In the genomic region with DNA sequence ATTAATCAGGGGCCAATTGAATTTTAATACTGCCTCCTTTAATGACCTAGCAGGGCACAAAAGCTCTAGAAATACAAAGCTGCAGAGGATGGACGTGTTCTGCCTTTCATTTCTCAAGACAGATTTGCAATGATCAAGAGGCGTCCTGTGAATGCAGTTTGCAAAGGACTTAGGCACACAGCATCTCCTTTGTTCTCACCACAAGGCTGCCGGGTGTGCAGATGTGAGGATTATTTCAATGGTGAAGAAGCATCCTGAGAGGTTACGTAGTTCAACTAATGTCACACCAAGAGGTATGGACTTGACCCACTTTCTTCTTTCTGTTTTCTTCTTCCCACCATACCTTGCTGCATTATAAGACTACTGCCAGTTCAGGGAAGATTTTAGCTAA, we compare ENCODE assay signal across 15 cellular contexts. TPM values are rescaled to one million over a fixed set of nuclear protein-coding genes. Genes with fewer than 3 reads are reported as not detected.
DNase-seq lines count a peak whose midpoint lies in the region; ATAC-seq, FAIRE-seq and TF ChIP-seq lines count a peak whose summit lies in the region.
"Had no signal": no experiment of that assay in that cellular context is flagged by ENCODE, and none has a peak within 500 bp of the region (broad histone marks: within the 10 kb centered on the region; RNA-seq: fewer than 3 reads in every experiment).

No MANE protein-coding gene starts in this region.

- H3K18ac ChIP-seq in H1 (ENCODE audit: extremely low read depth, low read length) = no peak overlapping the region

- BruUV-seq in HepG2 (replicated peaks; lab: Mats Ljungman, UMichigan) = no TSS peak

- no peaks in the 10 kb centered on the region for H3K79me1 ChIP-seq in H1 (ENCODE audit: low read depth, low read length)

- H3K56ac ChIP-seq in H1 (replicated peaks; ENCODE audit: insufficient read length, low read depth, low read length) = no peak overlapping the region

- H2AK5ac ChIP-seq in H1 (ENCODE audit: low read depth, low read length) = no peak overlapping the region

- H3K4me1 ChIP-seq in HepG2 (ENCODE audit: insufficient read depth, low read length) (peaks cover 15% of the 10 kb centered on the region), right lobe of liver (no peaks in the 10 kb centered on the region), H1 (replicated peaks in 1 of 4; ENCODE audit: control insufficient read depth in 3 of 4, insufficient read depth in 4 of 4, low read length in 3 of 4) (peaks cover 0 to 5% (median 0%) of the 10 kb centered on the region in 4 experiments; a peak in 1 of 7 replicates), small intestine (ENCODE audit: control insufficient read depth in 2 of 2, insufficient read depth in 1 of 2, low read depth in 1 of 2, low read length in 1 of 2) (no peaks in the 10 kb centered on the region)

- H3K4me2 ChIP-seq in HepG2 (ENCODE audit: low read depth, low read length) (no peak overlapping the region), H1 (ENCODE audit: insufficient read depth in 1 of 2, low read depth in 2 of 2, low read length in 2 of 2) (no peak overlapping the region)
- H3K4me2 ChIP-seq: KMS-11 had no signal

- no peak overlapping the region for H2BK20ac ChIP-seq in H1 (ENCODE audit: low read length)

- H2BK12ac ChIP-seq in H1 (ENCODE audit: low read depth, low read length) = no peak overlapping the region

- TF ChIP-seq RAD21 in HepG2 (CRISPR knock-in tag; IDR thresholded peaks at IDR 0.05) = no peak
- no peak for TF ChIP-seq RAD21 in H1 (IDR thresholded peaks at IDR 0.05 in 1 of 2, conservative IDR thresholded peaks at IDR 0.05 in 1 of 2; ENCODE audit: low read depth in 2 of 2, low read length in 2 of 2)

- H2BK120ac ChIP-seq in H1 (replicated peaks; ENCODE audit: low read depth, low read length) = no peak overlapping the region

- H3K27me3 Mint-ChIP-seq in natural killer cell (ENCODE audit: low read depth in 2 of 2) = no peaks in the 10 kb centered on the region

- peak overlapping the region; percentile 34 to 37 for H3K27ac Mint-ChIP-seq in natural killer cell
- H3K27ac Mint-ChIP-seq: CD14-positive monocyte, HFFc6 had no signal

- H3K27ac ChIP-seq in HepG2 (ENCODE audit: extremely low read length, insufficient read depth, low read length) (no peak overlapping the region), right lobe of liver (no peak overlapping the region), H1 (ENCODE audit: low read depth, low read length) (no peak overlapping the region), small intestine (ENCODE audit: low read depth in 1 of 2, low read length in 1 of 2) (no peak overlapping the region)
- H3K27ac ChIP-seq: KMS-11 had no signal

- H3K79me2 ChIP-seq in HepG2 (ENCODE audit: insufficient read depth, low read length) = no peaks in the 10 kb centered on the region
- no peaks in the 10 kb centered on the region for H3K79me2 ChIP-seq in H1 (ENCODE audit: control insufficient read depth in 1 of 2, insufficient read depth in 2 of 2, low read length in 2 of 2)

- ATAC-seq in HepG2 = no peak
- no peak for ATAC-seq in right lobe of liver
- peak; percentile 59 to 79 (median 62) for ATAC-seq in natural killer cell
- ATAC-seq in GM18511 (IDR thresholded peaks at IDR 0.05; ENCODE audit: unreplicated experiment) = no peak

- no peak overlapping the region for H2BK5ac ChIP-seq in H1 (ENCODE audit: low read depth, low read length)

- no peaks in the 10 kb centered on the region for H3K36me3 Mint-ChIP-seq in natural killer cell
- H3K36me3 Mint-ChIP-seq: CD14-positive monocyte had no signal

- intact Hi-C loops in HepG2 (cut with micrococcal nuclease; ENCODE audit: unreplicated experiment) (loop anchor here (1.0 to 2.0 kb wide), 3 partner anchors 41 to 1290 kb away; no protein-coding TSS in a partner anchor), right lobe of liver (cut with DNase I) (loop anchor here in 1 of 2 donors (5.0 kb wide), 1 partner anchor 136 kb away; no protein-coding TSS in a partner anchor), natural killer cell (cut with micrococcal nuclease) (loop anchor here (1.0 kb wide), 1 partner anchor 41 kb away; no protein-coding TSS in a partner anchor)

- 14% methylated on average over 4 of the region's 4 CpGs for WGBS in HepG2 (ENCODE audit: low lambda C conversion rate)
- 67% methylated on average over 4 of the region's 4 CpGs for WGBS in right lobe of liver (ENCODE audit: insufficient coverage, low coverage, low lambda C conversion rate, missing lambda C conversion rate)
- WGBS in H1 (ENCODE audit: extremely low coverage in 1 of 2, insufficient coverage in 1 of 2, insufficient read length in 1 of 2, insufficient replicate concordance in 2 of 2, low coverage in 1 of 2, low lambda C conversion rate in 2 of 2, missing lambda C conversion rate in 1 of 2), 2 experiments = 88% methylated on average over 4 of the region's 4 CpGs; no CpG with 5 or more reads in 1 of the 2 experiments
- WGBS in small intestine, 3 donors = 68 to 86% (median 73%) methylated on average over 4 of the region's 4 CpGs

- H4K5ac ChIP-seq in H1 (ENCODE audit: insufficient read length, low read depth, low read length) = no peak overlapping the region

- H2AFZ ChIP-seq in HepG2 (ENCODE audit: low read length) (no peak overlapping the region), H1 (ENCODE audit: low read length) (0 out of 2 replicates have a peak overlapping the region, but pooled peaks have one; percentile 45)

- no peak for TF ChIP-seq CTCF in HepG2 (CRISPR knock-in tag; IDR thresholded peaks at IDR 0.05)
- no peak for TF ChIP-seq CTCF in right lobe of liver (IDR thresholded peaks at IDR 0.05)
- TF ChIP-seq CTCF in H1 (IDR thresholded peaks at IDR 0.05; ENCODE audit: control extremely low read depth in 1 of 3, insufficient read depth in 1 of 3, low read depth in 1 of 3, low read length in 3 of 3) = no peak
- no peak for TF ChIP-seq CTCF in natural killer cell (IDR thresholded peaks at IDR 0.05)

- H3K9ac ChIP-seq in HepG2 (ENCODE audit: insufficient read depth, low read depth, low read length) = no peak overlapping the region
- H3K9ac ChIP-seq in H1 (replicated peaks in 1 of 4; ENCODE audit: extremely low read depth in 1 of 4, low read depth in 3 of 4, low read length in 3 of 4) = no peak overlapping the region
- H3K9ac ChIP-seq: KMS-11 had no signal

- H3K14ac ChIP-seq in H1 (ENCODE audit: insufficient read length) = no peak overlapping the region

- no peaks in the 10 kb centered on the region for H3K23me2 ChIP-seq in H1 (ENCODE audit: low read depth, low read length)

- H4K20me1 ChIP-seq in HepG2 (ENCODE audit: insufficient read depth, low read length) (no peaks in the 10 kb centered on the region), H1 (replicated peaks in 1 of 2; ENCODE audit: control insufficient read depth in 1 of 2, insufficient read depth in 2 of 2, low read length in 2 of 2) (no peaks in the 10 kb centered on the region)

- H3K4ac ChIP-seq in H1 (replicated peaks; ENCODE audit: insufficient read length, low read depth, low read length) = no peak overlapping the region

- H4K8ac ChIP-seq in H1 (ENCODE audit: extremely low read depth, insufficient read depth, low read length) = no peak overlapping the region

- TF ChIP-seq EP300 in HepG2 (IDR thresholded peaks at IDR 0.05; ENCODE audit: low read depth in 2 of 2, low read length in 2 of 2) (no peak), HepG2 (CRISPR knock-in tag; IDR thresholded peaks at IDR 0.05; ENCODE audit: borderline replicate concordance) (no peak), H1 (IDR thresholded peaks at IDR 0.05; ENCODE audit: borderline replicate concordance in 1 of 2, low read depth in 2 of 2, low read length in 2 of 2) (no peak)

- no peak overlapping the region for H3K4me3 ChIP-seq in HepG2 (replicated peaks in 1 of 3; ENCODE audit: insufficient read depth in 1 of 3, low read depth in 2 of 3, low read length in 3 of 3)
- H3K4me3 ChIP-seq in right lobe of liver = no peak overlapping the region
- no peak overlapping the region for H3K4me3 ChIP-seq in H1 (ENCODE audit: extremely low read depth in 1 of 4, insufficient read depth in 2 of 4, low read depth in 3 of 4, low read length in 4 of 4)
- H3K4me3 ChIP-seq in small intestine (ENCODE audit: low read depth in 1 of 2, low read length in 2 of 2) = no peak overlapping the region

- TF ChIP-seq POLR2A in HepG2 (IDR thresholded peaks at IDR 0.05; ENCODE audit: insufficient read depth in 1 of 2, low read depth in 2 of 2, low read length in 2 of 2) = no peak
- TF ChIP-seq POLR2A in right lobe of liver (IDR thresholded peaks at IDR 0.05) = no peak
- no peak for TF ChIP-seq POLR2A in H1 (IDR thresholded peaks at IDR 0.05; ENCODE audit: control extremely low read depth in 1 of 2, low read depth in 2 of 2, low read length in 2 of 2)

- POLR2A ChIA-PET in HepG2 (lab: Yijun Ruan, JAX) = no interaction called here
- POLR2A ChIA-PET in H1 (lab: Charles Lee; ENCODE audit: partially characterized antibody) = no interaction called here

- CTCF ChIA-PET in HepG2 (lab: Yijun Ruan, JAX; ENCODE audit: low intra/inter-chr PET ratio, low total read pairs) = interaction anchor here (1.2 to 6.7 kb wide), 2 partner anchors 39 to 140 kb away, joined by 7 to 127 read pairs; no protein-coding TSS in a partner anchor
- CTCF ChIA-PET in H1 (lab: Charles Lee; ENCODE audit: partially characterized antibody) = interaction anchor here (0.5 to 8.5 kb wide), 16 partner anchors 16 to 1615 kb away, joined by 3 to 64 read pairs (median 4); no protein-coding TSS in a partner anchor

- H3K27me3 ChIP-seq in HepG2 (ENCODE audit: control insufficient read depth in 1 of 2, insufficient read depth in 2 of 2, low read length in 2 of 2) (no peaks in the 10 kb centered on the region), right lobe of liver (no peaks in the 10 kb centered on the region), H1 (replicated peaks in 1 of 4; ENCODE audit: control insufficient read depth in 3 of 4, extremely low read depth in 1 of 4, insufficient read depth in 3 of 4, low read length in 3 of 4) (no peaks in the 10 kb centered on the region), small intestine (ENCODE audit: control insufficient read depth in 2 of 2, insufficient read depth in 2 of 2, low read length in 2 of 2) (no peaks in the 10 kb centered on the region)

- DNase-seq in HepG2 (ENCODE audit: low spot score) (no peak), right lobe of liver (no peak), H1 (ENCODE audit: low read depth in 1 of 2, low spot score in 2 of 2) (no peak), natural killer cell (no peak), NCI-H2196 (lab: John Stamatoyannopoulos, UW; ENCODE audit: unreplicated experiment) (no peak), small intestine (no peak)
- DNase-seq: Caco-2, DMS153, HFFc6, NCI-H1048, NCI-H2081 treated with DMSO at 0.1 percent for 48 hours had no signal

- no peaks in the 10 kb centered on the region for H3K9me3 Mint-ChIP-seq in natural killer cell

- FAIRE-seq in HepG2 (lab: Jason Lieb, UNC) (no peak), H1 (lab: Jason Lieb, UNC) (no peak), small intestine (lab: Jason Lieb, UNC) (no peak)
- FAIRE-seq: GM19239 had no signal

- H3K36me3 ChIP-seq in HepG2 (replicated peaks in 1 of 2; ENCODE audit: control insufficient read depth in 1 of 2, insufficient read depth in 2 of 2, low read length in 2 of 2) (no peaks in the 10 kb centered on the region), right lobe of liver (no peaks in the 10 kb centered on the region), H1 (ENCODE audit: control insufficient read depth in 2 of 4, insufficient read depth in 4 of 4, low read length in 3 of 4) (no peaks in the 10 kb centered on the region), small intestine (ENCODE audit: control insufficient read depth in 2 of 2, insufficient read depth in 2 of 2, low read length in 2 of 2) (no peaks in the 10 kb centered on the region)

- in situ Hi-C loops in HepG2 (cut with HindIII; ENCODE audit: extremely low pct_ligation_motif_present, low pct_unique_long_range_greater_than_20kb) = loop anchor here (5.0 to 25.0 kb wide), 2 partner anchors 39 to 321 kb away; no protein-coding TSS in a partner anchor

- H4K91ac ChIP-seq in H1 (replicated peaks; ENCODE audit: insufficient read length, low read length) = no peak overlapping the region

- H3K4me1 Mint-ChIP-seq in natural killer cell = peaks cover 17 to 23% of the 10 kb centered on the region in 2 donors
- H3K4me1 Mint-ChIP-seq: CD14-positive monocyte had no signal

- H3K9me3 ChIP-seq in HepG2 (ENCODE audit: low read length) (peaks cover 15% of the 10 kb centered on the region), right lobe of liver (no peaks in the 10 kb centered on the region), H1 (ENCODE audit: insufficient read depth in 2 of 2, low read depth in 1 of 2, low read length in 1 of 2) (peaks cover 12 to 14% of the 10 kb centered on the region in 2 experiments), small intestine (ENCODE audit: control insufficient read depth, low read depth) (no peaks in the 10 kb centered on the region)

- H3K4me3 Mint-ChIP-seq in natural killer cell = peak overlapping the region; percentile 37
- H3K4me3 Mint-ChIP-seq: CD14-positive monocyte, HFFc6 had no signal

- H2BK15ac ChIP-seq in H1 (ENCODE audit: low read length) = no peak overlapping the region

- H3K23ac ChIP-seq in H1 (ENCODE audit: insufficient read length) = no peak overlapping the region

RNA-seq across cellular contexts. Expression of gene SPTLC3, which starts 42.9 kb away (rescaled TPM):
- total RNA-seq in HepG2 (2016; rRNA removed; fragmentation: Illumina TruSeq; extraction: Trizol) (83.7 and 95.6 TPM in 2 replicates), right lobe of liver (10 to 100 TPM; 16.4 to 25.6 (median 24.8) TPM), natural killer cell (1 to 10 TPM; 1.5 to 4.6 (median 1.9) TPM)
- 5.7 and 7.4 TPM in 2 replicates for total RNA-seq in HepG2 (2016; cell fraction: cytosol; rRNA removed; fragmentation: Illumina TruSeq; extraction: Trizol; ENCODE audit: low read depth)
- total RNA-seq in HepG2 (2016; cell fraction: insoluble cytoplasmic fraction; rRNA removed; fragmentation: Illumina TruSeq; extraction: Trizol) = 84.1 and 87.4 TPM in 2 replicates
- 27.3 and 28.3 TPM in 2 replicates for total RNA-seq in HepG2 (2016; cell fraction: membrane; rRNA removed; fragmentation: Illumina TruSeq; extraction: Trizol)
- total RNA-seq in HepG2 (2016; cell fraction: nucleus; rRNA removed; fragmentation: Illumina TruSeq; extraction: Trizol) = 151 and 157 TPM in 2 replicates
- polyA plus RNA-seq in HepG2 (2011; rRNA removed) (13.0 and 20.5 TPM in 2 replicates), H1 (2011; rRNA removed) (0.11 and 0.23 TPM in 2 replicates), small intestine (1 to 10 TPM; 4.3 to 6.0 (median 5.6) TPM)
- polyA plus RNA-seq in HepG2 (2011; cell fraction: cytosol; rRNA removed) = 8.5 and 11.9 TPM in 2 replicates
- 9.9 and 12.6 TPM in 2 replicates for polyA plus RNA-seq in HepG2 (2011; cell fraction: nucleus; rRNA removed)
- 18.7 and 45.9 TPM in 2 replicates for polyA plus RNA-seq in HepG2 (2012)
- 3.5 and 3.8 TPM in 2 replicates for polyA plus RNA-seq in HepG2 (2016; cell fraction: cytosol; fragmentation: Illumina TruSeq; extraction: Trizol; ENCODE audit: low read depth)
- polyA plus RNA-seq in HepG2 (2016; cell fraction: insoluble cytoplasmic fraction; fragmentation: Illumina TruSeq; extraction: Trizol; ENCODE audit: low read depth) = 37.0 and 39.6 TPM in 2 replicates
- 8.8 and 10.3 TPM in 2 replicates for polyA plus RNA-seq in HepG2 (2016; cell fraction: membrane; fragmentation: Illumina TruSeq; extraction: Trizol; ENCODE audit: low read depth)
- polyA plus RNA-seq in HepG2 (2016; cell fraction: nucleus; fragmentation: Illumina TruSeq; extraction: Trizol; ENCODE audit: insufficient read depth, low read depth) = 45.3 and 58.4 TPM in 2 replicates
- 0.09 and 18.0 TPM in 2 replicates for polyA minus RNA-seq in HepG2 (2011; rRNA and poly(A)+ RNA removed; ENCODE audit: low replicate concordance)
- 14.0 and 19.8 TPM in 2 replicates for polyA minus RNA-seq in HepG2 (2011; cell fraction: cytosol; rRNA and poly(A)+ RNA removed)
- polyA minus RNA-seq in HepG2 (2011; cell fraction: nucleus; rRNA and poly(A)+ RNA removed) = 91.3 and 96.6 TPM in 2 replicates
- 0.42 and 0.82 TPM in 2 replicates for total RNA-seq in H1 (2021; fragmentation: NEBNext Ultra II Directional; extraction: Animal tissue kit (Norgen Biotek cat#: 25700))
- polyA plus RNA-seq in H1 (2011; cell fraction: cytosol; rRNA removed) = 0.08 TPM
- polyA plus RNA-seq in H1 (2011; cell fraction: nucleus; rRNA removed) = 0.48 TPM
- 0.10 to 0.78 TPM (median 0.24 TPM) in 4 replicates for polyA plus RNA-seq in H1 (2012, experiment 1 of 2)
- not detected for polyA plus RNA-seq in H1 (2012, experiment 2 of 2)
- polyA plus RNA-seq in H1 (2013, experiment 1 of 2) = 0.28 TPM
- 0.22 TPM for polyA plus RNA-seq in H1 (2013, experiment 2 of 2)
- 0.19 and 0.24 TPM in 2 replicates for polyA minus RNA-seq in H1 (2011; rRNA and poly(A)+ RNA removed)
- polyA minus RNA-seq in H1 (2011; cell fraction: cytosol; rRNA and poly(A)+ RNA removed) = not detected
- polyA minus RNA-seq in H1 (2011; cell fraction: nucleus; rRNA and poly(A)+ RNA removed) = 0.50 TPM
- total RNA-seq: HFFc6 had no signal
- polyA plus RNA-seq: CD14-positive monocyte had no signal

Comparison
In these comparisons a context has a peak if more than half of its experiments do, and no peak if none do; other contexts are left out.
1. ATAC-seq: peak in natural killer cell (3 of 3); none in HepG2 (single experiment), right lobe of liver (0 of 4) and GM18511 (single experiment).